ENCODE assay signal across 18 cellular contexts in the genomic region with DNA sequence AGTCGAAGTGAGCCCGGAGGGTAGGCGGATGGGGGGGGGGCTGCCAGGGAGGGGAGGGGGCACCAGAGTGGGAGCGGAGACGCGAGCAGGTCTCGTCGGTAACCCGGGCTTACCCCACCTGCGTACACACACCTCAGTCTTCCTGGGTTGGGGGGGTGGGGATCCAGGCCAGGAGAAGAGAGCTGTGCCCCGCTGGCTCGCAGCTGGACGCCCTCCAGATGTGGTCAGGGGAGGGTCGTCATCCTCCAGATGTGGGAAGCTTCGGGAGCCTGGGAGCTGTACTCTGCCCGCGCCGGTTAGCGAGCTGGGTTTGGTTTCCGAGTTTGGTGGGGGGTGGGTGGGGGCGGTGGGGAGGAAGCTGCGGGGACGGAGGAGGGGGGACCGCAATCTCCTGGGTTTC. TPM values are rescaled to one million over a fixed set of nuclear protein-coding genes. Genes with fewer than 3 reads are reported as not detected.
DNase-seq lines count a peak whose midpoint lies in the region; ATAC-seq and TF ChIP-seq lines count a peak whose summit lies in the region.
"Had no signal": no experiment of that assay in that cellular context is flagged by ENCODE, and none has a peak within 500 bp of the region (broad histone marks: within the 10 kb centered on the region; RNA-seq: fewer than 3 reads in every experiment).

No MANE protein-coding gene starts in this region.

- H3K9ac ChIP-seq in BLaER1 (no peak overlapping the region), H9 (ENCODE audit: extremely low read depth, insufficient read length, low read length) (no peak overlapping the region)

- no peak overlapping the region for H3K27ac Mint-ChIP-seq in H9
- H3K27ac Mint-ChIP-seq in effector memory CD8-positive, alpha-beta T cell: no peak overlapping the region
- H3K27ac Mint-ChIP-seq in naive thymus-derived CD8-positive, alpha-beta T cell: no peak overlapping the region
- H3K27ac Mint-ChIP-seq: activated naive CD8-positive, alpha-beta T cell treated with anti-CD3 and anti-CD28 coated beads, Interleukin-2, amount 50 U/mL, for 24 hours had no signal

- no peak overlapping the region for H4K91ac ChIP-seq in H9 (ENCODE audit: insufficient read length, low read depth, low read length)

- H2BK12ac ChIP-seq in H9 (ENCODE audit: insufficient read length, low read depth, low read length): no peak overlapping the region

- no peaks in the 10 kb centered on the region; a peak in 1 of 7 replicates for H3K36me3 Mint-ChIP-seq in H9 (ENCODE audit: insufficient read depth in 1 of 3, low read depth in 3 of 3)
- H3K36me3 Mint-ChIP-seq in effector memory CD8-positive, alpha-beta T cell (ENCODE audit: insufficient read depth): peaks cover 10% of the 10 kb centered on the region
- H3K36me3 Mint-ChIP-seq in naive thymus-derived CD8-positive, alpha-beta T cell: no peaks in the 10 kb centered on the region

- H2BK15ac ChIP-seq in H9 (ENCODE audit: low read depth, low read length): no peak overlapping the region

- 0 out of 2 replicates have a peak overlapping the region, but pooled peaks have one; percentile 26 for H3K4me2 ChIP-seq in BLaER1
- peak overlapping the region; percentile 74 for H3K4me2 ChIP-seq in H9 (ENCODE audit: insufficient read depth, insufficient read length, low read length)

- WGBS in H9 (ENCODE audit: extremely low coverage, insufficient read length, low lambda C conversion rate): no CpG with 5 or more reads among the region's 24 CpGs

- H3K36me3 ChIP-seq in BLaER1: no peaks in the 10 kb centered on the region
- H3K36me3 ChIP-seq: BLaER1 treated with 17β-estradiol and CSF1 and Interleukin-3, amounts not matched to agents 10 nM and 100 nM had no signal

- no peaks in the 10 kb centered on the region for H3K9me3 Mint-ChIP-seq in H9
- no peaks in the 10 kb centered on the region for H3K9me3 Mint-ChIP-seq in effector memory CD8-positive, alpha-beta T cell
- H3K9me3 Mint-ChIP-seq in naive thymus-derived CD8-positive, alpha-beta T cell: no peaks in the 10 kb centered on the region
- H3K9me3 Mint-ChIP-seq: activated naive CD8-positive, alpha-beta T cell treated with anti-CD3 and anti-CD28 coated beads, Interleukin-2, amount 50 U/mL, for 24 hours had no signal

- H3K27me3 Mint-ChIP-seq in H9 (ENCODE audit: low read depth): peaks cover 86% of the 10 kb centered on the region
- peaks cover 67 to 87% of the 10 kb centered on the region in 2 donors for H3K27me3 Mint-ChIP-seq in effector memory CD8-positive, alpha-beta T cell
- peaks cover 20 to 77% (median 49%) of the 10 kb centered on the region in 5 donors for H3K27me3 Mint-ChIP-seq in naive thymus-derived CD8-positive, alpha-beta T cell

- H4K20me1 ChIP-seq in BLaER1 (peaks cover 54% of the 10 kb centered on the region), H9 (ENCODE audit: control insufficient read depth, insufficient read depth, insufficient read length) (no peaks in the 10 kb centered on the region)

- H3K27ac ChIP-seq in BLaER1 (no peak overlapping the region), H9 (ENCODE audit: insufficient read length, low read depth, low read length) (no peak overlapping the region)
- H3K27ac ChIP-seq: BLaER1 treated with 17β-estradiol and CSF1 and Interleukin-3, amounts not matched to agents 10 nM and 100 nM had no signal

- H3K4me3 Mint-ChIP-seq in H9: peak overlapping the region; percentile 41 to 82; a peak in 4 of 5 replicates
- H3K4me3 Mint-ChIP-seq in effector memory CD8-positive, alpha-beta T cell: peak overlapping the region; percentile 82 to 86
- peak overlapping the region; percentile 52 to 83 (median 68) for H3K4me3 Mint-ChIP-seq in naive thymus-derived CD8-positive, alpha-beta T cell
- H3K4me3 Mint-ChIP-seq: activated naive CD8-positive, alpha-beta T cell treated with anti-CD3 and anti-CD28 coated beads, Interleukin-2, amount 50 U/mL, for 24 hours had no signal

- no peak overlapping the region for H2AFZ ChIP-seq in H9 (ENCODE audit: low read length)

- H3K23me2 ChIP-seq in H9 (ENCODE audit: insufficient read length, low read depth, low read length, poor library complexity, severe bottlenecking): peaks cover 26% of the 10 kb centered on the region

- no peak overlapping the region for H2AK5ac ChIP-seq in H9 (ENCODE audit: insufficient read length, low read length)

- no peak overlapping the region for H2BK20ac ChIP-seq in H9 (ENCODE audit: low read depth, low read length, poor library complexity, severe bottlenecking)

- H3K4me1 Mint-ChIP-seq in H9: peaks cover 27 to 57% of the 10 kb centered on the region in 2 experiments
- peaks cover 22 to 29% of the 10 kb centered on the region in 2 donors for H3K4me1 Mint-ChIP-seq in effector memory CD8-positive, alpha-beta T cell (ENCODE audit: low read depth in 2 of 2)
- H3K4me1 Mint-ChIP-seq in naive thymus-derived CD8-positive, alpha-beta T cell: peaks cover 14 to 56% (median 31%) of the 10 kb centered on the region in 4 donors

- no peak overlapping the region for H4K5ac ChIP-seq in H9 (ENCODE audit: insufficient read length, low read depth, low read length)

- peak; percentile 41 for DNase-seq in H9
- DNase-seq in effector memory CD8-positive, alpha-beta T cell: no peak
- no peak for DNase-seq in naive thymus-derived CD8-positive, alpha-beta T cell
- DNase-seq in NCI-H748 (lab: John Stamatoyannopoulos, UW; ENCODE audit: unreplicated experiment): no peak
- DNase-seq in NOMO-1 treated with dmso at 0.1 percent for 144 hours (lab: John Stamatoyannopoulos, UW; ENCODE audit: unreplicated experiment): no peak
- DNase-seq in iPS-NIHi7 (ENCODE audit: extremely low spot score): no peak
- DNase-seq: activated CD8-positive, alpha-beta memory T cell treated with anti-CD3 and anti-CD28 coated beads, Interleukin-2, amount 50 U/mL, for 4 hours; Karpas-422; NCI-H1436 had no signal

- POLR2A ChIA-PET in naive thymus-derived CD8-positive, alpha-beta T cell (lab: Charles Lee): interaction anchor here (0.7 to 1.2 kb wide), 3 partner anchors 10 to 20 kb away, joined by 3 to 5 read pairs (median 3); no protein-coding TSS in a partner anchor

- no peaks in the 10 kb centered on the region for H3K79me1 ChIP-seq in H9 (ENCODE audit: insufficient read depth, low read depth, low read length, poor library complexity, severe bottlenecking)

- no peak for ATAC-seq in effector memory CD8-positive, alpha-beta T cell (replicated peaks)
- no peak for ATAC-seq in naive thymus-derived CD8-positive, alpha-beta T cell
- ATAC-seq in HG02885 (IDR thresholded peaks at IDR 0.05; ENCODE audit: poor library complexity, unreplicated experiment): no peak
- ATAC-seq: activated naive CD8-positive, alpha-beta T cell treated with anti-CD3 and anti-CD28 coated beads, Interleukin-2, amount 50 U/mL, for 24 hours; esophagus mucosa; HCT116 had no signal

- no peak overlapping the region for H3K14ac ChIP-seq in H9 (ENCODE audit: insufficient read depth, low read length)

- TF ChIP-seq CTCF in H9 (conservative IDR thresholded peaks at IDR 0.05): no peak

- no peak overlapping the region for H3K23ac ChIP-seq in H9 (ENCODE audit: insufficient read length, low read depth, low read length)

- H4K8ac ChIP-seq in H9 (replicated peaks; ENCODE audit: insufficient read length, low read depth, low read length): no peak overlapping the region

- H3K18ac ChIP-seq in H9 (ENCODE audit: insufficient read length, low read depth, low read length): no peak overlapping the region

- no peaks in the 10 kb centered on the region for H3K79me2 ChIP-seq in H9 (ENCODE audit: insufficient read depth, low read length)

- no peak overlapping the region for H3K56ac ChIP-seq in H9 (ENCODE audit: insufficient read length, low read depth, low read length)

- peaks cover 99% of the 10 kb centered on the region for H3K27me3 ChIP-seq in BLaER1
- peaks cover 48% of the 10 kb centered on the region for H3K27me3 ChIP-seq in H9 (ENCODE audit: insufficient read depth, low read length)

- no peak overlapping the region for H2BK5ac ChIP-seq in H9 (ENCODE audit: insufficient read length, low read length)

- no peak overlapping the region for H3T11ph ChIP-seq in H9 (ENCODE audit: low read length)

- H3K4ac ChIP-seq in H9 (ENCODE audit: low read depth, low read length): no peak overlapping the region

- no peak overlapping the region for H2BK120ac ChIP-seq in H9 (ENCODE audit: low read depth, low read length, poor library complexity, severe bottlenecking)

- no peak overlapping the region for H3K4me3 ChIP-seq in BLaER1

- H3K4me1 ChIP-seq in BLaER1: peaks cover 30% of the 10 kb centered on the region
- peaks cover 2% of the 10 kb centered on the region; the same call in 1 of the 2 replicates for H3K4me1 ChIP-seq in H9 (ENCODE audit: insufficient read depth, low read length)

- no peaks in the 10 kb centered on the region for H3K9me3 ChIP-seq in BLaER1
- H3K9me3 ChIP-seq in H9 (ENCODE audit: control insufficient read depth, low read depth, low read length): no peaks in the 10 kb centered on the region

RNA-seq across cellular contexts. Expression of a gene that starts 1.3 kb away (rescaled TPM):
- 1.5 and 1.7 TPM in 2 replicates for total RNA-seq in H9 (2021)
- total RNA-seq in naive thymus-derived CD8-positive, alpha-beta T cell: under 1 TPM in 1 of 2 experiments, not detected in 1; 0.05 TPM
- not detected for polyA plus RNA-seq in naive thymus-derived CD8-positive, alpha-beta T cell
- total RNA-seq: lung microvascular endothelial cell, OCI-LY7 had no signal

RNA-seq across cellular contexts. Expression of a gene that starts 14.8 kb away (rescaled TPM):
- 23.9 and 26.6 TPM in 2 replicates for total RNA-seq in H9 (2021)
- total RNA-seq in naive thymus-derived CD8-positive, alpha-beta T cell: 10 to 100 TPM; 33.2 to 39.8 TPM
- polyA plus RNA-seq in naive thymus-derived CD8-positive, alpha-beta T cell: 1 to 10 TPM; 6.9 to 8.9 (median 7.5) TPM

RNA-seq across cellular contexts. Expression of a gene that starts 29.3 kb away (rescaled TPM):
- total RNA-seq in H9 (2021): 1.9 and 2.2 TPM in 2 replicates
- total RNA-seq in naive thymus-derived CD8-positive, alpha-beta T cell: not detected
- polyA plus RNA-seq in naive thymus-derived CD8-positive, alpha-beta T cell: not detected
- total RNA-seq: lung microvascular endothelial cell, omental fat pad had no signal

RNA-seq across cellular contexts. Expression of a gene that starts 53.6 kb away (rescaled TPM):
- total RNA-seq in H9 (2021): 1.7 and 1.9 TPM in 2 replicates
- 1 to 10 TPM; 1.3 to 2.6 TPM for total RNA-seq in naive thymus-derived CD8-positive, alpha-beta T cell
- 1 to 10 TPM in 1 of 3 donors, under 1 TPM in 1, not detected in 1; 0.80 to 1.3 TPM for polyA plus RNA-seq in naive thymus-derived CD8-positive, alpha-beta T cell
